Comparison of ENCODE assay signal across 28 cellular contexts in the genomic region with DNA sequence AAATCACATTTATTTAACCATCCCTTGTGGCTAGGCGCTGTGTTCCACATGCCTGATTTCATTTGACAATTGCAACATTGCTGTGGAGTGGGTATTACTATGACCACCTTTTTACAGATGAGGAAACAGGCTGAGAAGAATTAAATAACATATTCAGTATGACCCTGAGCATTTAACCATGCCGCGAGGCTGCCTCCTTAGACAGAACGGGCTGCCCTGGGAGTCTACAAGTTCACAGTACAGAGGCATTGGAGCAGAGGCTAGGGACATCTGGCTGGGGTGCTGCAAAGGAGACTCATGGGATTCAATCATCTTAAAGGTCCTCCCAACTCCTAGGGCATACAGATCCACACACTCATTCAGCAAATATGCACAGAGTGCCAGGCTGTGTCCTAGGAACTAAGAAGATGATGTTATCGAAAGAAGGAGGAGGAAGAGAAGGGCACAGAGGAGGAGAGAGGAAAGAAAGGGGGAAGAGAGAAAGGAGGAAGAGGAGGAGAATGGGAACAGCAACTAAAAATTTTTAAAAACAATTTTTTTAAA.
DNase-seq lines count a peak whose midpoint lies in the region; ATAC-seq and TF ChIP-seq lines count a peak whose summit lies in the region.
"Had no signal": no experiment of that assay in that cellular context is flagged by ENCODE, and none has a peak within 500 bp of the region (broad histone marks: within the 10 kb centered on the region; RNA-seq: fewer than 3 reads in every experiment).

No MANE protein-coding gene starts in this region.

- DNase-seq in mammary epithelial cell (peak; percentile 42), MCF 10A (ENCODE audit: unreplicated experiment) (no peak), foreskin keratinocyte (peak; percentile 53 to 81), NCI-H510A (lab: John Stamatoyannopoulos, UW) (no peak)
- DNase-seq in activated T-cell treated with anti-CD3 and anti-CD28 coated beads, Interleukin-2, amount 50 U/mL, for 24 hours = no peak
- DNase-seq: activated CD4-positive, alpha-beta T cell treated with anti-CD3 and anti-CD28 coated beads, Interleukin-2, amount 50 U/mL, for 48 hours; activated gamma-delta T cell; activated naive CD8-positive, alpha-beta T cell treated with anti-CD3 and anti-CD28 coated beads, Interleukin-2, amount 50 U/mL, for 24 hours; DMS53; glutamatergic neuron; KG1; MV-4-11; NCI-H1436 treated with DMSO at 0.1 percent for 48 hours; NCI-H446; NCI-H82; right cardiac atrium; stimulated activated CD4-positive, alpha-beta T cell treated with anti-CD3 and anti-CD28 coated beads, Interleukin-12 subunit alpha, Interleukin-12 subunit beta, amount 100 ng/mL, for 4 hours; stimulated activated CD4-positive, alpha-beta T cell treated with anti-CD3 and anti-CD28 coated beads, Interleukin-4, amount 100 ng/mL, for 24 hours; trophoblast cell had no signal

- no peaks in the 10 kb centered on the region for H3K36me3 ChIP-seq in mammary epithelial cell (ENCODE audit: insufficient read depth, low read length)
- peaks cover 3% of the 10 kb centered on the region for H3K36me3 ChIP-seq in OCI-LY3 (replicated peaks; ENCODE audit: low read depth, low read length)
- H3K36me3 ChIP-seq: BLaER1 had no signal

- in situ Hi-C loops in mammary epithelial cell (cut with MboI; ENCODE audit: low sequenced_read_pairs in 2 of 2) = loop anchor here in 1 of 2 donors (5.0 kb wide), 1 partner anchor 168 kb away; no protein-coding TSS in a partner anchor

- no peak overlapping the region for H3K9ac ChIP-seq in mammary epithelial cell (ENCODE audit: insufficient read depth, low read length)
- peak overlapping the region; percentile 65; the same call in 1 of the 2 replicates for H3K9ac ChIP-seq in OCI-LY3 (ENCODE audit: low read length)
- H3K9ac ChIP-seq: BLaER1, parathyroid adenoma had no signal

- H3K4me1 Mint-ChIP-seq in MCF 10A (ENCODE audit: insufficient read depth, unreplicated experiment) = peaks cover 11% of the 10 kb centered on the region
- peaks cover 60% of the 10 kb centered on the region for H3K4me1 Mint-ChIP-seq in activated T-cell treated with anti-CD3 and anti-CD28 coated beads, Interleukin-2, amount 50 U/mL, for 24 hours (ENCODE audit: low read depth)
- H3K4me1 Mint-ChIP-seq: neural crest cell had no signal

- no peaks in the 10 kb centered on the region for H3K36me3 Mint-ChIP-seq in MCF 10A (ENCODE audit: insufficient read depth, unreplicated experiment)
- H3K36me3 Mint-ChIP-seq in activated T-cell treated with anti-CD3 and anti-CD28 coated beads, Interleukin-2, amount 50 U/mL, for 24 hours (ENCODE audit: low read depth) = no peaks in the 10 kb centered on the region
- H3K36me3 Mint-ChIP-seq: stimulated activated effector memory CD8-positive, alpha-beta T cell treated with anti-CD3 and anti-CD28 coated beads, Interleukin-12 subunit alpha, Interleukin-12 subunit beta, amount 100 ng/mL, for 72 hours; WTC11 had no signal

- dilution Hi-C loops in mammary epithelial cell (cut with HindIII; ENCODE audit: low sequenced_read_pairs) = loop anchor here (5.0 kb wide), 2 partner anchors 58 to 77 kb away; no protein-coding TSS in a partner anchor

- H3K4me3 Mint-ChIP-seq in MCF 10A (ENCODE audit: unreplicated experiment) = no peak overlapping the region
- no peak overlapping the region for H3K4me3 Mint-ChIP-seq in activated T-cell treated with anti-CD3 and anti-CD28 coated beads, Interleukin-2, amount 50 U/mL, for 24 hours
- H3K4me3 Mint-ChIP-seq: activated naive CD8-positive, alpha-beta T cell treated with anti-CD3 and anti-CD28 coated beads, Interleukin-2, amount 50 U/mL, for 24 hours; neural crest cell; stimulated activated effector memory CD8-positive, alpha-beta T cell treated with anti-CD3 and anti-CD28 coated beads, Interleukin-12 subunit alpha, Interleukin-12 subunit beta, amount 100 ng/mL, for 72 hours; WTC11 had no signal

- intact Hi-C loops in mammary epithelial cell (cut with micrococcal nuclease) = loop anchor here (10.0 kb wide), 1 partner anchor 114 kb away; no protein-coding TSS in a partner anchor
- intact Hi-C loops in MCF 10A (cut with micrococcal nuclease) = no loop called here

- H3K27ac ChIP-seq in mammary epithelial cell (ENCODE audit: insufficient read depth, low read depth, low read length) = no peak overlapping the region
- H3K27ac ChIP-seq in OCI-LY3 (ENCODE audit: low read length) = peak overlapping the region; percentile 95
- H3K27ac ChIP-seq in foreskin keratinocyte = no peak overlapping the region
- H3K27ac ChIP-seq: BLaER1, parathyroid adenoma, RWPE1 had no signal

- no peak for TF ChIP-seq CTCF in mammary epithelial cell (conservative IDR thresholded peaks at IDR 0.05 in 1 of 2, IDR thresholded peaks at IDR 0.05 in 1 of 2; ENCODE audit: extremely low read depth in 1 of 2, insufficient read depth in 1 of 2, low read depth in 1 of 2, low read length in 2 of 2)
- TF ChIP-seq CTCF in MCF 10A (IDR thresholded peaks at IDR 0.05; ENCODE audit: unreplicated experiment) = no peak
- TF ChIP-seq CTCF in OCI-LY3 (IDR thresholded peaks at IDR 0.05; ENCODE audit: low read depth, low read length) = no peak
- TF ChIP-seq CTCF in foreskin keratinocyte (conservative IDR thresholded peaks at IDR 0.05) = no peak

- POLR2A ChIA-PET in MCF 10A (lab: Yijun Ruan, JAX) = no interaction called here

- H3K27ac Mint-ChIP-seq in MCF 10A (ENCODE audit: low read depth, unreplicated experiment) = no peak overlapping the region
- H3K27ac Mint-ChIP-seq in activated T-cell treated with anti-CD3 and anti-CD28 coated beads, Interleukin-2, amount 50 U/mL, for 24 hours = no peak overlapping the region
- H3K27ac Mint-ChIP-seq: stimulated activated effector memory CD8-positive, alpha-beta T cell treated with anti-CD3 and anti-CD28 coated beads, Interleukin-12 subunit alpha, Interleukin-12 subunit beta, amount 100 ng/mL, for 72 hours; WTC11 had no signal

- peaks cover 21% of the 10 kb centered on the region for H3K27me3 Mint-ChIP-seq in MCF 10A (ENCODE audit: insufficient read depth, unreplicated experiment)
- H3K27me3 Mint-ChIP-seq in activated T-cell treated with anti-CD3 and anti-CD28 coated beads, Interleukin-2, amount 50 U/mL, for 24 hours = peaks cover 7% of the 10 kb centered on the region
- H3K27me3 Mint-ChIP-seq: activated naive CD8-positive, alpha-beta T cell treated with anti-CD3 and anti-CD28 coated beads, Interleukin-2, amount 50 U/mL, for 24 hours had no signal

- H2AFZ ChIP-seq in mammary epithelial cell (ENCODE audit: low read depth, low read length) (peak overlapping the region; percentile 31), OCI-LY3 (ENCODE audit: low read depth, low read length) (no peak overlapping the region)
- H2AFZ ChIP-seq: parathyroid adenoma had no signal

- H3K9me3 ChIP-seq in mammary epithelial cell (replicated peaks; ENCODE audit: insufficient read depth, low read length) (no peaks in the 10 kb centered on the region), OCI-LY3 (ENCODE audit: insufficient read depth, low read length) (no peaks in the 10 kb centered on the region)
- H3K9me3 ChIP-seq: BLaER1 had no signal

- H3K27me3 ChIP-seq in mammary epithelial cell (ENCODE audit: insufficient read depth, low read length) (no peaks in the 10 kb centered on the region), OCI-LY3 (ENCODE audit: low read depth, low read length) (no peaks in the 10 kb centered on the region), foreskin keratinocyte (no peaks in the 10 kb centered on the region)
- H3K27me3 ChIP-seq: BLaER1 had no signal

- no peaks in the 10 kb centered on the region for H3K9me3 Mint-ChIP-seq in MCF 10A (ENCODE audit: unreplicated experiment)
- H3K9me3 Mint-ChIP-seq in activated T-cell treated with anti-CD3 and anti-CD28 coated beads, Interleukin-2, amount 50 U/mL, for 24 hours = no peaks in the 10 kb centered on the region
- H3K9me3 Mint-ChIP-seq: activated naive CD8-positive, alpha-beta T cell treated with anti-CD3 and anti-CD28 coated beads, Interleukin-2, amount 50 U/mL, for 24 hours; neural crest cell; stimulated activated effector memory CD8-positive, alpha-beta T cell treated with anti-CD3 and anti-CD28 coated beads, Interleukin-12 subunit alpha, Interleukin-12 subunit beta, amount 100 ng/mL, for 72 hours; WTC11 had no signal

- no peaks in the 10 kb centered on the region for H4K20me1 ChIP-seq in mammary epithelial cell (ENCODE audit: insufficient read depth, low read length)
- H4K20me1 ChIP-seq in OCI-LY3 (ENCODE audit: insufficient read depth, low read length) = no peaks in the 10 kb centered on the region
- H4K20me1 ChIP-seq: BLaER1 had no signal

- H3K4me1 ChIP-seq in mammary epithelial cell (ENCODE audit: insufficient read depth, low read length) (peaks cover 34% of the 10 kb centered on the region), OCI-LY3 (ENCODE audit: low read length) (peaks cover 76% of the 10 kb centered on the region), foreskin keratinocyte (peaks cover 23% of the 10 kb centered on the region)
- H3K4me1 ChIP-seq: parathyroid adenoma had no signal

- H3K4me2 ChIP-seq in mammary epithelial cell (ENCODE audit: insufficient read depth, low read depth, low read length) (no peak overlapping the region), OCI-LY3 (ENCODE audit: low read length) (peak overlapping the region; percentile 56)
- H3K4me2 ChIP-seq: BLaER1 had no signal

- ATAC-seq in foreskin keratinocyte (peak; percentile 79), HG03280 (IDR thresholded peaks at IDR 0.05; ENCODE audit: unreplicated experiment) (no peak), HG03378 (IDR thresholded peaks at IDR 0.05; ENCODE audit: unreplicated experiment) (no peak)
- ATAC-seq: activated naive CD8-positive, alpha-beta T cell treated with anti-CD3 and anti-CD28 coated beads, Interleukin-2, amount 50 U/mL, for 24 hours; right cardiac atrium; stimulated activated effector memory CD8-positive, alpha-beta T cell treated with anti-CD3 and anti-CD28 coated beads, Interleukin-12 subunit alpha, Interleukin-12 subunit beta, amount 100 ng/mL, for 72 hours; WTC11 had no signal

- BruUV-seq in mammary epithelial cell (replicated peaks; lab: Mats Ljungman, UMichigan) = no TSS peak
- no TSS peak for BruUV-seq in MCF 10A (replicated peaks; lab: Mats Ljungman, UMichigan)

- CTCF ChIA-PET in mammary epithelial cell (lab: Charles Lee; ENCODE audit: low non-redundant PET) (no interaction called here), MCF 10A (lab: Yijun Ruan, JAX) (interaction anchor here (1.7 to 2.9 kb wide), 6 partner anchors 7 to 169 kb away, joined by 5 to 50 read pairs (median 10); no protein-coding TSS in a partner anchor)

- H3K4me3 ChIP-seq in mammary epithelial cell (replicated peaks in 1 of 3; ENCODE audit: insufficient read depth in 1 of 3, low read depth in 2 of 3, low read length in 3 of 3) = no peak overlapping the region
- no peak overlapping the region for H3K4me3 ChIP-seq in OCI-LY3 (ENCODE audit: low read length)
- H3K4me3 ChIP-seq: BLaER1 had no signal

- H3K79me2 ChIP-seq in mammary epithelial cell (ENCODE audit: insufficient read depth, low read length) = no peaks in the 10 kb centered on the region
- 0 out of 2 replicates have a peak, but pooled peaks cover 3% of the 10 kb centered on the region for H3K79me2 ChIP-seq in OCI-LY3 (ENCODE audit: low read length)
- H3K79me2 ChIP-seq: parathyroid adenoma had no signal

- 90% methylated on average over 5 of the region's 5 CpGs for WGBS in mammary epithelial cell (ENCODE audit: low coverage, missing lambda C conversion rate)

Comparison
In these comparisons a context has a peak if more than half of its experiments do, and no peak if none do; other contexts are left out.
1. DNase-seq: peak in mammary epithelial cell (single experiment) and foreskin keratinocyte (2 of 2); none in MCF 10A (single experiment), NCI-H510A (single experiment) and activated T-cell treated with anti-CD3 and anti-CD28 coated beads, Interleukin-2, amount 50 U/mL, for 24 hours (single experiment).